ENCODE assay signal across 11 cellular contexts in genomic region chr13:23386533-23386932, GRCh38. TPM values are rescaled to one million over a fixed set of nuclear protein-coding genes. Genes with fewer than 3 reads are reported as not detected.
A peak's percentile ranks its signal among the peaks of the same experiment; 100 is the strongest.
DNase-seq lines count a peak whose midpoint lies in the region; ATAC-seq and TF ChIP-seq lines count a peak whose summit lies in the region.
"Had no signal": no experiment of that assay in that cellular context is flagged by ENCODE, and none has a peak within 500 bp of the region (broad histone marks: within the 10 kb centered on the region; RNA-seq: fewer than 3 reads in every experiment).

No MANE protein-coding gene starts in this region.

- no peaks in the 10 kb centered on the region for H3K4me1 ChIP-seq in Caco-2
- peaks cover 28% of the 10 kb centered on the region for H3K4me1 ChIP-seq in foreskin keratinocyte
- H3K4me1 ChIP-seq: Peyer's patch had no signal

- no peak for DNase-seq in Caco-2
- no peak for DNase-seq in SHP77 treated with DMSO at 0.1 percent for 48 hours (lab: John Stamatoyannopoulos, UW)
- DNase-seq in DMS153 (lab: John Stamatoyannopoulos, UW) = no peak
- no peak for DNase-seq in foreskin keratinocyte
- DNase-seq: erythroblast, Peyer's patch had no signal

- POLR2A ChIA-PET in Caco-2 (lab: Charles Lee) = no interaction called here

- H3K27me3 ChIP-seq in Caco-2 (replicated peaks; ENCODE audit: control insufficient read depth, insufficient read depth, low read length) = no peaks in the 10 kb centered on the region
- H3K27me3 ChIP-seq in foreskin keratinocyte = no peaks in the 10 kb centered on the region
- H3K27me3 ChIP-seq: BLaER1, Peyer's patch had no signal

- CTCF ChIA-PET in Caco-2 (lab: Charles Lee) = no interaction called here

- H3K9me3 Mint-ChIP-seq in Caco-2 (ENCODE audit: unreplicated experiment) = no peaks in the 10 kb centered on the region

- no peaks in the 10 kb centered on the region for H3K9me3 ChIP-seq in Caco-2
- H3K9me3 ChIP-seq: BLaER1, Peyer's patch had no signal

- H3K36me3 Mint-ChIP-seq in Caco-2 (ENCODE audit: insufficient read depth, unreplicated experiment) = no peaks in the 10 kb centered on the region

- no peak overlapping the region for H3K27ac ChIP-seq in foreskin keratinocyte
- H3K27ac ChIP-seq: BLaER1, Peyer's patch had no signal

- BruUV-seq in Caco-2 (replicated peaks; lab: Mats Ljungman, UMichigan) = no TSS peak

- H3K4me1 Mint-ChIP-seq in Caco-2 (ENCODE audit: low read depth, unreplicated experiment) = no peaks in the 10 kb centered on the region

- no peak overlapping the region for H3K4me3 ChIP-seq in Caco-2 (ENCODE audit: low read depth, low read length)
- H3K4me3 ChIP-seq: BLaER1, Peyer's patch had no signal

- H3K36me3 ChIP-seq in Caco-2 (ENCODE audit: control insufficient read depth, insufficient read depth, low read length) = no peaks in the 10 kb centered on the region
- H3K36me3 ChIP-seq: BLaER1, Peyer's patch had no signal

- intact Hi-C loops in Caco-2 (cut with micrococcal nuclease; ENCODE audit: unreplicated experiment) = no loop called here

- H3K27ac Mint-ChIP-seq in Caco-2 (ENCODE audit: unreplicated experiment) = no peak overlapping the region

- H3K4me3 Mint-ChIP-seq in Caco-2 (ENCODE audit: unreplicated experiment) = no peak overlapping the region

- TF ChIP-seq CTCF in Caco-2 (IDR thresholded peaks at IDR 0.05; ENCODE audit: insufficient read depth in 1 of 2, low read depth in 1 of 2, low read length in 1 of 2, severe bottlenecking in 1 of 2, unreplicated experiment in 1 of 2) = no peak
- no peak for TF ChIP-seq CTCF in foreskin keratinocyte (conservative IDR thresholded peaks at IDR 0.05)

- peak; percentile 62 for ATAC-seq in GM18499 (IDR thresholded peaks at IDR 0.05; ENCODE audit: insufficient read depth, unreplicated experiment)
- peak; percentile 61 for ATAC-seq in GM19023 (IDR thresholded peaks at IDR 0.05; ENCODE audit: unreplicated experiment)
- ATAC-seq in HG02588 (IDR thresholded peaks at IDR 0.05; ENCODE audit: unreplicated experiment) = peak; percentile 64
- ATAC-seq in HG03571 (IDR thresholded peaks at IDR 0.05; ENCODE audit: unreplicated experiment) = peak; percentile 46
- ATAC-seq in foreskin keratinocyte = no peak

- peaks cover 10% of the 10 kb centered on the region for H3K27me3 Mint-ChIP-seq in Caco-2 (ENCODE audit: insufficient read depth, unreplicated experiment)

RNA-seq across cellular contexts. Expression of gene SACS, which starts 47.0 kb away (rescaled TPM):
- total RNA-seq in Caco-2 (2022) = 4.5 and 4.9 TPM in 2 replicates
- total RNA-seq in foreskin keratinocyte = 27.8 and 30.2 TPM in 2 replicates
- polyA plus RNA-seq in foreskin keratinocyte = 5.1 and 6.1 TPM in 2 replicates
